In genomic region chr2:209661286-209661685, GRCh38 we compare ENCODE assay signal across 18 cellular contexts.
DNase-seq lines count a peak whose midpoint lies in the region; ATAC-seq and TF ChIP-seq lines count a peak whose summit lies in the region.
"Had no signal": no experiment of that assay in that cellular context is flagged by ENCODE, and none has a peak within 500 bp of the region (broad histone marks: within the 10 kb centered on the region; RNA-seq: fewer than 3 reads in every experiment).

No MANE protein-coding gene starts in this region.

- H3K36me3 ChIP-seq in iPS DF 6.9 (ENCODE audit: control insufficient read depth, insufficient read depth, low read length) = no peaks in the 10 kb centered on the region
- H3K36me3 ChIP-seq: brain microvascular endothelial cell had no signal

- ATAC-seq in CD4-positive, alpha-beta T cell (ENCODE audit: poor library complexity) = no peak
- ATAC-seq: esophagus mucosa had no signal

- H3K4me3 ChIP-seq in iPS DF 6.9 (ENCODE audit: low read length) = no peak overlapping the region
- H3K4me3 ChIP-seq: SK-N-MC, smooth muscle cell had no signal

- peaks cover 2% of the 10 kb centered on the region; the same call in 1 of the 2 replicates for H3K4me1 ChIP-seq in iPS DF 6.9 (ENCODE audit: control insufficient read depth, insufficient read depth, low read length)

- H3K27me3 ChIP-seq in iPS DF 6.9 (ENCODE audit: control insufficient read depth, insufficient read depth, low read length) = no peaks in the 10 kb centered on the region
- no peaks in the 10 kb centered on the region for H3K27me3 ChIP-seq in CD4-positive, alpha-beta T cell (ENCODE audit: control insufficient read depth, insufficient read depth, low read length)
- H3K27me3 ChIP-seq: brain microvascular endothelial cell had no signal

- peak overlapping the region; percentile 47 for H3K4me3 Mint-ChIP-seq in type B pancreatic cell
- no peak overlapping the region for H3K4me3 Mint-ChIP-seq in CD4-positive, alpha-beta T cell
- H3K4me3 Mint-ChIP-seq: HFFc6, naive B cell had no signal

- TF ChIP-seq CTCF in type B pancreatic cell (conservative IDR thresholded peaks at IDR 0.05) = no peak
- TF ChIP-seq CTCF in CD4-positive, alpha-beta T cell (IDR thresholded peaks at IDR 0.05) = no peak

- POLR2A ChIA-PET in CD4-positive, alpha-beta T cell (lab: Charles Lee) = no interaction called here

- intact Hi-C loops in CD4-positive, alpha-beta T cell (cut with DNase I, micrococcal nuclease) = no loop called here

- no CpG with 5 or more reads among the region's 8 CpGs for WGBS in iPS DF 6.9 (ENCODE audit: insufficient coverage, insufficient read length)

- peaks cover 18% of the 10 kb centered on the region for H3K4me1 Mint-ChIP-seq in type B pancreatic cell (ENCODE audit: unreplicated experiment)
- no peaks in the 10 kb centered on the region for H3K4me1 Mint-ChIP-seq in CD4-positive, alpha-beta T cell (ENCODE audit: low read depth)
- H3K4me1 Mint-ChIP-seq: naive B cell had no signal

- no peak overlapping the region for H3K27ac Mint-ChIP-seq in type B pancreatic cell
- no peak overlapping the region for H3K27ac Mint-ChIP-seq in CD4-positive, alpha-beta T cell
- H3K27ac Mint-ChIP-seq: HFFc6, naive B cell had no signal

- CTCF ChIA-PET in CD4-positive, alpha-beta T cell (lab: Charles Lee) = no interaction called here

- no peaks in the 10 kb centered on the region for H3K36me3 Mint-ChIP-seq in type B pancreatic cell
- no peaks in the 10 kb centered on the region for H3K36me3 Mint-ChIP-seq in CD4-positive, alpha-beta T cell (ENCODE audit: low read depth)
- H3K36me3 Mint-ChIP-seq: naive B cell had no signal

- H3K9me3 Mint-ChIP-seq in type B pancreatic cell = no peaks in the 10 kb centered on the region
- no peaks in the 10 kb centered on the region for H3K9me3 Mint-ChIP-seq in CD4-positive, alpha-beta T cell
- H3K9me3 Mint-ChIP-seq: HFFc6 had no signal

- H3K9me3 ChIP-seq in iPS DF 6.9 (ENCODE audit: control insufficient read depth, insufficient read depth, low read length) = no peaks in the 10 kb centered on the region
- no peaks in the 10 kb centered on the region for H3K9me3 ChIP-seq in CD4-positive, alpha-beta T cell (ENCODE audit: control insufficient read depth, low read length)

- DNase-seq in SHP77 (lab: John Stamatoyannopoulos, UW) (peak; percentile 31 to 38), SHP77 treated with DMSO at 0.1 percent for 48 hours (lab: John Stamatoyannopoulos, UW) (no peak), amygdala (lab: John Stamatoyannopoulos, UW) (peak in 42 of 56 donors; percentile 4 to 70 (median 34)), iPS DF 6.9 (ENCODE audit: low read depth, low spot score) (peak; percentile 18), type B pancreatic cell (ENCODE audit: extremely low spot score, unreplicated experiment) (no peak), AG20443 (ENCODE audit: low spot score) (no peak)
- no peak for DNase-seq in CD4-positive, alpha-beta T cell
- DNase-seq in stimulated activated CD4-positive, alpha-beta T cell treated with anti-CD3 and anti-CD28 coated beads, Interleukin-4, amount 100 ng/mL, for 4 hours = no peak
- DNase-seq: activated T-cell treated with anti-CD3 and anti-CD28 coated beads, Interleukin-2, amount 50 U/mL, for 48 hours; brain microvascular endothelial cell; HFFc6; Karpas-422; naive B cell; NCI-H526; trophoblast cell had no signal

- H3K27ac ChIP-seq in iPS DF 6.9 (ENCODE audit: low read length) = no peak overlapping the region
- no peak overlapping the region for H3K27ac ChIP-seq in CD4-positive, alpha-beta T cell (ENCODE audit: low read depth, low read length)
- H3K27ac ChIP-seq: brain microvascular endothelial cell, SK-N-MC had no signal

- H3K27me3 Mint-ChIP-seq in type B pancreatic cell = no peaks in the 10 kb centered on the region
- no peaks in the 10 kb centered on the region for H3K27me3 Mint-ChIP-seq in CD4-positive, alpha-beta T cell
- H3K27me3 Mint-ChIP-seq: naive B cell had no signal

Comparison
In these comparisons a context has a peak if more than half of its experiments do, and no peak if none do; other contexts are left out.
1. DNase-seq: peak in SHP77 (2 of 2), amygdala (42 of 56) and iPS DF 6.9 (single experiment); none in SHP77 treated with DMSO at 0.1 percent for 48 hours (single experiment), type B pancreatic cell (single experiment), AG20443 (single experiment), CD4-positive, alpha-beta T cell (0 of 10) and stimulated activated CD4-positive, alpha-beta T cell treated with anti-CD3 and anti-CD28 coated beads, Interleukin-4, amount 100 ng/mL, for 4 hours (0 of 2).